1 cellular context compared by ENCODE assay signal in the genomic region with DNA sequence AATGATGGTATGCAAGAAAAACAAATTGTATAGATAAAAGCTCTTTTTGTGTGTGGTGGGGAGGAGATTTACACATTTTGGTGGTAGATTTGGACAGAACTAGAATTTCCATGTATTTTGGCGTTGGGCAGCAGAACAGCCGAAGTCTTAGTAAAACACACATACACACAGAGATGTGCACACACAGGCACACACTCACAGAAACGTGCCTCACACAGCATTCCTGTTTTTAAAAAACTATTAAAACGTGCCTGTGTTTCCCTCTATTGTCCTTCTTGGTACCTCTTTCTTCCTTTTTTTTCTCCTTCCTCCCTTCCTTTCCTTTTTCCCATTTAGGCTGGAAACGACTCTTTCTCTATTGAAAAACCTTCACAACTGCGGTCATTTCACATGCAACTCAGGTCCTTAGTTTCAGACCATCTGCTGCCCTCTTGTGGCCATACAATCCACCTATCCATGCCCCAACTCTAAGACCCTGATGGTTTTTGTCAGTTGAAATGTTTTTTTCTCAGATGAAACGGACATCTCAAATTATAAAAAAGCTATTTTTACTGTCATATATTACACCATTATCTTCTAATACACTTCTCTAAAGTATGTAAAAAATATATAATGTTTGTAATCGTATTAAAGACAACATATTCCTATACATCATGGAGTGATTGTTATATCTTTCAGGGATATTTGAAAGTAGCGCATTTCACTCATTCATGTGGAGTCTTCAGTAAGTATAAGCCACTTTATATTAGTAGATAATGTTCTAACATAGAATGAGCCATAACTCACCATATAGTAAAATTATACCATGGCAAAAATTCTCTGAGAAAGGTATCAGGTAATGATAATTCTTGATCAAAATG.
TF ChIP-seq lines count a peak whose summit lies in the region.

No MANE protein-coding gene starts in this region.

TF ChIP-seq in GM12878, 131 proteins besides CTCF, POLR2A, EP300 and RAD21 (continued from another document):
- TF ChIP-seq CEBPB (IDR thresholded peaks at IDR 0.05; ENCODE audit: borderline replicate concordance in 1 of 2, low read depth in 2 of 2, low read length in 2 of 2) (no peak), BCLAF1 (IDR thresholded peaks at IDR 0.05) (no peak), RCOR1 (conservative IDR thresholded peaks at IDR 0.05; ENCODE audit: low read depth, low read length) (no peak)
- TF ChIP-seq, protein P1, sequence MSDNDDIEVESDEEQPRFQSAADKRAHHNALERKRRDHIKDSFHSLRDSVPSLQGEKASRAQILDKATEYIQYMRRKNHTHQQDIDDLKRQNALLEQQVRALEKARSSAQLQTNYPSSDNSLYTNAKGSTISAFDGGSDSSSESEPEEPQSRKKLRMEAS (IDR thresholded peaks at IDR 0.05; ENCODE audit: low read depth, low read length) = no peak
